Comparison of ENCODE assay signal across 21 cellular contexts in the genomic region with DNA sequence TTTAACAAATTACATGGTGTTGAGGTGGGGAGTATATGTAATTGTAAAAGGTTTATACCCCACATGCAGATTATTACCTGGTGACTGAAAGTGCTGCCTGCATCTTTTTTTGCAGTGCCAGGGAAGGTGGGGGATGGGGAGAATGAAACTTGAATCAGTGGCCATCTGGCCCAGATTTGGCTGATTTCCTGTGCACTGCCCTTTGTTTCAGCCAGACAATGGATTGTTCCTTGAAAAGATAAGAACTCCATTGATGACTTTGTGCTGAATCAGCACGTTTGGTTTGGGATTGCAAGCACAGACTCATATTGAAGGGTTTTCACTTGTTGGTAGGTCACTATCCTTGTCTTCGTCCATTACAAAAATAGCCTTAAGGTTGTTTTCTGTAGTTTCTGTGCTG. TPM values are rescaled to one million over a fixed set of nuclear protein-coding genes. Genes with fewer than 3 reads are reported as not detected.
A peak's percentile ranks its signal among the peaks of the same experiment; 100 is the strongest.
DNase-seq lines count a peak whose midpoint lies in the region; ATAC-seq lines count a peak whose summit lies in the region.
"Had no signal": no experiment of that assay in that cellular context is flagged by ENCODE, and none has a peak within 500 bp of the region (broad histone marks: within the 10 kb centered on the region; RNA-seq: fewer than 3 reads in every experiment).

No MANE protein-coding gene starts in this region.

- peak in 36 of 56 donors; percentile 1 to 74 (median 36) for DNase-seq in amygdala (lab: John Stamatoyannopoulos, UW)
- DNase-seq in hippocampal formation (lab: John Stamatoyannopoulos, UW): peak; percentile 67 to 68
- DNase-seq in pons (ENCODE audit: low spot score): peak; percentile 93
- no peak for DNase-seq in HT-29 (ENCODE audit: low spot score)
- DNase-seq: activated CD4-positive, CD25-positive, alpha-beta regulatory T cell treated with anti-CD3 and anti-CD28 coated beads, Interleukin-2, amount 50 U/mL, for 72 hours; colonic mucosa; H7; heart left ventricle; KBM-7; kidney glomerular epithelial cell; mucosa of descending colon; NCI-H1048; pancreas; T-helper 2 cell; thyroid gland had no signal

- H3K9ac ChIP-seq in HUES48 (ENCODE audit: low read depth, low read length): no peak overlapping the region

- no peak overlapping the region for H3K4me3 ChIP-seq in HUES48 (ENCODE audit: low read depth, low read length)
- H3K4me3 ChIP-seq: ascending aorta, colonic mucosa, heart left ventricle, mucosa of descending colon, pancreas, skin epidermis, thyroid gland had no signal

- no peak for ATAC-seq in HG03025 (IDR thresholded peaks at IDR 0.05; ENCODE audit: low FRiP score, unreplicated experiment)
- no peak for ATAC-seq in HG02642 (IDR thresholded peaks at IDR 0.05; ENCODE audit: poor library complexity, unreplicated experiment)
- ATAC-seq: heart left ventricle, mucosa of descending colon, pancreas, Right ventricle myocardium inferior had no signal

- H3K27me3 ChIP-seq in HUES48 (ENCODE audit: control insufficient read depth, insufficient read depth, low read length): peaks cover 4% of the 10 kb centered on the region; the same call in 1 of the 2 replicates
- H3K27me3 ChIP-seq: ascending aorta, colonic mucosa, heart left ventricle, thyroid gland had no signal

- peaks cover 64% of the 10 kb centered on the region for H3K4me1 ChIP-seq in HUES48 (ENCODE audit: control insufficient read depth, insufficient read depth, low read length)
- H3K4me1 ChIP-seq: colonic mucosa, pancreas had no signal

- peak overlapping the region; percentile 80 for H3K27ac ChIP-seq in HUES48 (ENCODE audit: low read depth, low read length)
- H3K27ac ChIP-seq: ascending aorta, colonic mucosa, heart left ventricle, pancreas, skin epidermis had no signal

- H3K9me3 ChIP-seq in HUES48 (ENCODE audit: control insufficient read depth, insufficient read depth, low read length): no peaks in the 10 kb centered on the region
- H3K9me3 ChIP-seq: ascending aorta, colonic mucosa, heart left ventricle, mucosa of descending colon, pancreas, thyroid gland had no signal

- no peaks in the 10 kb centered on the region for H3K36me3 ChIP-seq in HUES48 (ENCODE audit: control insufficient read depth, insufficient read depth, low read length)
- H3K36me3 ChIP-seq: ascending aorta, colonic mucosa, heart left ventricle, pancreas, thyroid gland had no signal

RNA-seq across cellular contexts. Expression of gene GREB1L, which starts 20.9 kb away (rescaled TPM):
- not detected in 2 replicates for total RNA-seq in HT-29 (2014; rRNA removed; shearing (Covaris generic))
